In genomic region chr16:63287411-63287810, GRCh38 we compare ENCODE assay signal across 16 cellular contexts.
"Had no signal": no experiment of that assay in that cellular context is flagged by ENCODE, and none has a peak within 500 bp of the region (broad histone marks: within the 10 kb centered on the region; RNA-seq: fewer than 3 reads in every experiment).

No MANE protein-coding gene starts in this region.

- ATAC-seq: activated CD4-positive, alpha-beta T cell treated with anti-CD3 and anti-CD28 coated beads for 36 hours; activated CD8-positive, alpha-beta memory T cell treated with anti-CD3 and anti-CD28 coated beads, Interleukin-2, amount 10 ng/mL, durations not matched to agents 7 days and 5 days; activated CD8-positive, alpha-beta T cell treated with anti-CD3 and anti-CD28 coated beads, Interleukin-2, amount 10 ng/mL, durations not matched to agents 7 days and 5 days; activated naive CD4-positive, alpha-beta T cell treated with anti-CD3 and anti-CD28 coated beads, Interleukin-2, amount 50 U/mL, for 72 hours; gastrocnemius medialis; left lung; naive thymus-derived CD4-positive, alpha-beta T cell had no signal

- DNase-seq: activated CD4-positive, alpha-beta T cell treated with anti-CD3 and anti-CD28 coated beads for 36 hours; activated CD4-positive, CD25-positive, alpha-beta regulatory T cell; activated CD8-positive, alpha-beta memory T cell treated with anti-CD3 and anti-CD28 coated beads, Interleukin-2, amount 10 ng/mL, durations not matched to agents 7 days and 5 days; activated CD8-positive, alpha-beta T cell treated with anti-CD3 and anti-CD28 coated beads, Interleukin-2, amount 10 ng/mL, durations not matched to agents 7 days and 5 days; activated T-cell treated with anti-CD3 and anti-CD28 coated beads, Interleukin-2, amount 50 U/mL, for 48 hours; effector memory CD4-positive, alpha-beta T cell; gastrocnemius medialis; left lung; naive thymus-derived CD4-positive, alpha-beta T cell; ovary; spleen; stimulated activated CD4-positive, alpha-beta T cell treated with anti-CD3 and anti-CD28 coated beads, Interleukin-2, amount 100 ng/mL, for 48 hours; stimulated activated naive CD4-positive, alpha-beta T cell treated with Interleukin-2 at 50 U/mL for 16 hours; T-helper 1 cell; trophoblast cell had no signal
